In genomic region chr6:28747631-28748157, GRCh38 we compare ENCODE assay signal across 1 cellular context.
TF ChIP-seq lines count a peak whose summit lies in the region.

No MANE protein-coding gene starts in this region.

TF ChIP-seq in HEK293, 187 proteins besides CTCF, POLR2A, EP300 and RAD21 (continued from another document and continues in another):
- no peak for TF ChIP-seq ZNF114 (tag by site-specific recombination; IDR thresholded peaks at IDR 0.05)
- TF ChIP-seq ZNF433 (tag by site-specific recombination; IDR thresholded peaks at IDR 0.05; ENCODE audit: low read depth) = no peak
- no peak for TF ChIP-seq ELK4 (IDR thresholded peaks at IDR 0.05; ENCODE audit: borderline replicate concordance, low read depth, low read length)
- TF ChIP-seq ZNF654 (tag by site-specific recombination; IDR thresholded peaks at IDR 0.05; ENCODE audit: low read depth) = peak; percentile 18; the same call in 1 of the 2 replicates
- no peak for TF ChIP-seq ZNF155 (tag by site-specific recombination; IDR thresholded peaks at IDR 0.05)
- TF ChIP-seq ZNF202 (tag by site-specific recombination; IDR thresholded peaks at IDR 0.05; ENCODE audit: borderline replicate concordance) = no peak
- TF ChIP-seq ZNF510 (tag by site-specific recombination; IDR thresholded peaks at IDR 0.05; ENCODE audit: insufficient replicate concordance) = no peak
- TF ChIP-seq ZNF610 (tag by site-specific recombination; IDR thresholded peaks at IDR 0.05; ENCODE audit: borderline replicate concordance) = peak; percentile 88; the same call in 1 of the 2 replicates
- peak; percentile 89 for TF ChIP-seq ZNF184 (tag by site-specific recombination; IDR thresholded peaks at IDR 0.05)
- TF ChIP-seq ZNF223 (tag by site-specific recombination; IDR thresholded peaks at IDR 0.05) = no peak
- no peak for TF ChIP-seq KLF7 (tag by site-specific recombination; IDR thresholded peaks at IDR 0.05; ENCODE audit: borderline replicate concordance)
- 0 out of 2 replicates have a peak, but pooled peaks have one; percentile 82 for TF ChIP-seq ZNF624 (tag by site-specific recombination; IDR thresholded peaks at IDR 0.05)
- TF ChIP-seq ZBTB7A (tag by site-specific recombination; IDR thresholded peaks at IDR 0.05; ENCODE audit: low read depth) = peak; percentile 74; the same call in 1 of the 2 replicates
- TF ChIP-seq ZNF768 (tag by site-specific recombination; IDR thresholded peaks at IDR 0.05) = no peak
- TF ChIP-seq, protein P1, sequence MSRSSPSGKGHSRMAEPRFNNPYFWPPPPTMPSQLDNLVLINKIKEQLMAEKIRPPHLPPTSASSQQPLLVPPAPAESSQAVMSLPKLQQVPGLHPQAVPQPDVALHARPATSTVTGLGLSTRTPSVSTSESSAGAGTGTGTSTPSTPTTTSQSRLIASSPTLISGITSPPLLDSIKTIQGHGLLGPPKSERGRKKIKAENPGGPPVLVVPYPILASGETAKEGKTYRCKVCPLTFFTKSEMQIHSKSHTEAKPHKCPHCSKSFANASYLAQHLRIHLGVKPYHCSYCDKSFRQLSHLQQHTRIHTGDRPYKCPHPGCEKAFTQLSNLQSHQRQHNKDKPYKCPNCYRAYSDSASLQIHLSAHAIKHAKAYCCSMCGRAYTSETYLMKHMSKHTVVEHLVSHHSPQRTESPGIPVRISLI (tag by site-specific recombination; IDR thresholded peaks at IDR 0.05) = peak; percentile 30; the same call in 1 of the 2 replicates
- peak; percentile 57 for TF ChIP-seq ZBTB26 (tag by site-specific recombination; optimal IDR thresholded peaks at IDR 0.05)
- TF ChIP-seq, protein P2, sequence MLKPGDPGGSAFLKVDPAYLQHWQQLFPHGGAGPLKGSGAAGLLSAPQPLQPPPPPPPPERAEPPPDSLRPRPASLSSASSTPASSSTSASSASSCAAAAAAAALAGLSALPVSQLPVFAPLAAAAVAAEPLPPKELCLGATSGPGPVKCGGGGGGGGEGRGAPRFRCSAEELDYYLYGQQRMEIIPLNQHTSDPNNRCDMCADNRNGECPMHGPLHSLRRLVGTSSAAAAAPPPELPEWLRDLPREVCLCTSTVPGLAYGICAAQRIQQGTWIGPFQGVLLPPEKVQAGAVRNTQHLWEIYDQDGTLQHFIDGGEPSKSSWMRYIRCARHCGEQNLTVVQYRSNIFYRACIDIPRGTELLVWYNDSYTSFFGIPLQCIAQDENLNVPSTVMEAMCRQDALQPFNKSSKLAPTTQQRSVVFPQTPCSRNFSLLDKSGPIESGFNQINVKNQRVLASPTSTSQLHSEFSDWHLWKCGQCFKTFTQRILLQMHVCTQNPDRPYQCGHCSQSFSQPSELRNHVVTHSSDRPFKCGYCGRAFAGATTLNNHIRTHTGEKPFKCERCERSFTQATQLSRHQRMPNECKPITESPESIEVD (tag by site-specific recombination; IDR thresholded peaks at IDR 0.05) = peak; percentile 35; the same call in 1 of the 2 replicates
- no peak for TF ChIP-seq ZNF658 (tag by site-specific recombination; IDR thresholded peaks at IDR 0.05)
- TF ChIP-seq GLI2 (tag by site-specific recombination; IDR thresholded peaks at IDR 0.05; ENCODE audit: borderline replicate concordance, low read depth) = 0 out of 2 replicates have a peak, but pooled peaks have one; percentile 4
- no peak; the same call in 1 of the 2 replicates for TF ChIP-seq MEIS1 (CRISPR knock-in tag; IDR thresholded peaks at IDR 0.05; ENCODE audit: borderline replicate concordance)
- no peak for TF ChIP-seq ZNF707 (tag by site-specific recombination; IDR thresholded peaks at IDR 0.05)
- no peak for TF ChIP-seq ZNF571 (tag by site-specific recombination; IDR thresholded peaks at IDR 0.05)
- TF ChIP-seq KLF10 (tag by site-specific recombination; IDR thresholded peaks at IDR 0.05) = peak; percentile 45; the same call in 1 of the 2 replicates
- TF ChIP-seq ZNF548 (tag by site-specific recombination; IDR thresholded peaks at IDR 0.05) = no peak
- TF ChIP-seq ZNF560 (tag by site-specific recombination; IDR thresholded peaks at IDR 0.05; ENCODE audit: borderline replicate concordance) = no peak
- peak; percentile 88; the same call in 1 of the 2 replicates for TF ChIP-seq ZNF121 (tag by site-specific recombination; IDR thresholded peaks at IDR 0.05)
- TF ChIP-seq ZNF561 (tag by site-specific recombination; IDR thresholded peaks at IDR 0.05; ENCODE audit: borderline replicate concordance) = peak; percentile 88; the same call in 1 of the 2 replicates
- TF ChIP-seq ZNF664 (tag by site-specific recombination; IDR thresholded peaks at IDR 0.05) = no peak
- TF ChIP-seq ZNF473 (tag by site-specific recombination; IDR thresholded peaks at IDR 0.05) = no peak
- no peak for TF ChIP-seq ZSCAN16 (tag by site-specific recombination; IDR thresholded peaks at IDR 0.05)
- TF ChIP-seq, protein P3, sequence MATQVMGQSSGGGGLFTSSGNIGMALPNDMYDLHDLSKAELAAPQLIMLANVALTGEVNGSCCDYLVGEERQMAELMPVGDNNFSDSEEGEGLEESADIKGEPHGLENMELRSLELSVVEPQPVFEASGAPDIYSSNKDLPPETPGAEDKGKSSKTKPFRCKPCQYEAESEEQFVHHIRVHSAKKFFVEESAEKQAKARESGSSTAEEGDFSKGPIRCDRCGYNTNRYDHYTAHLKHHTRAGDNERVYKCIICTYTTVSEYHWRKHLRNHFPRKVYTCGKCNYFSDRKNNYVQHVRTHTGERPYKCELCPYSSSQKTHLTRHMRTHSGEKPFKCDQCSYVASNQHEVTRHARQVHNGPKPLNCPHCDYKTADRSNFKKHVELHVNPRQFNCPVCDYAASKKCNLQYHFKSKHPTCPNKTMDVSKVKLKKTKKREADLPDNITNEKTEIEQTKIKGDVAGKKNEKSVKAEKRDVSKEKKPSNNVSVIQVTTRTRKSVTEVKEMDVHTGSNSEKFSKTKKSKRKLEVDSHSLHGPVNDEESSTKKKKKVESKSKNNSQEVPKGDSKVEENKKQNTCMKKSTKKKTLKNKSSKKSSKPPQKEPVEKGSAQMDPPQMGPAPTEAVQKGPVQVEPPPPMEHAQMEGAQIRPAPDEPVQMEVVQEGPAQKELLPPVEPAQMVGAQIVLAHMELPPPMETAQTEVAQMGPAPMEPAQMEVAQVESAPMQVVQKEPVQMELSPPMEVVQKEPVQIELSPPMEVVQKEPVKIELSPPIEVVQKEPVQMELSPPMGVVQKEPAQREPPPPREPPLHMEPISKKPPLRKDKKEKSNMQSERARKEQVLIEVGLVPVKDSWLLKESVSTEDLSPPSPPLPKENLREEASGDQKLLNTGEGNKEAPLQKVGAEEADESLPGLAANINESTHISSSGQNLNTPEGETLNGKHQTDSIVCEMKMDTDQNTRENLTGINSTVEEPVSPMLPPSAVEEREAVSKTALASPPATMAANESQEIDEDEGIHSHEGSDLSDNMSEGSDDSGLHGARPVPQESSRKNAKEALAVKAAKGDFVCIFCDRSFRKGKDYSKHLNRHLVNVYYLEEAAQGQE (tag by site-specific recombination; IDR thresholded peaks at IDR 0.05) = peak; percentile 71; the same call in 1 of the 2 replicates
- no peak for TF ChIP-seq ZNF292 (tag by site-specific recombination; IDR thresholded peaks at IDR 0.05; ENCODE audit: borderline replicate concordance, low read depth)
- no peak for TF ChIP-seq ZNF830 (tag by site-specific recombination; IDR thresholded peaks at IDR 0.05; ENCODE audit: low read depth)
- TF ChIP-seq ZNF157 (tag by site-specific recombination; IDR thresholded peaks at IDR 0.05) = no peak
- TF ChIP-seq ZNF280C (tag by site-specific recombination; IDR thresholded peaks at IDR 0.05) = no peak
- TF ChIP-seq, protein P4, sequence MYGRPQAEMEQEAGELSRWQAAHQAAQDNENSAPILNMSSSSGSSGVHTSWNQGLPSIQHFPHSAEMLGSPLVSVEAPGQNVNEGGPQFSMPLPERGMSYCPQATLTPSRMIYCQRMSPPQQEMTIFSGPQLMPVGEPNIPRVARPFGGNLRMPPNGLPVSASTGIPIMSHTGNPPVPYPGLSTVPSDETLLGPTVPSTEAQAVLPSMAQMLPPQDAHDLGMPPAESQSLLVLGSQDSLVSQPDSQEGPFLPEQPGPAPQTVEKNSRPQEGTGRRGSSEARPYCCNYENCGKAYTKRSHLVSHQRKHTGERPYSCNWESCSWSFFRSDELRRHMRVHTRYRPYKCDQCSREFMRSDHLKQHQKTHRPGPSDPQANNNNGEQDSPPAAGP (tag by site-specific recombination; IDR thresholded peaks at IDR 0.05) = peak; percentile 56; the same call in 1 of the 2 replicates
- TF ChIP-seq ZNF140 (tag by site-specific recombination; IDR thresholded peaks at IDR 0.05) = no peak
- no peak for TF ChIP-seq GFI1B (tag by site-specific recombination; IDR thresholded peaks at IDR 0.05)
- 0 out of 2 replicates have a peak, but pooled peaks have one; percentile 32 for TF ChIP-seq ZNF16 (tag by site-specific recombination; IDR thresholded peaks at IDR 0.05; ENCODE audit: low read depth)
- TF ChIP-seq KLF16 (tag by site-specific recombination; IDR thresholded peaks at IDR 0.05) = no peak
- peak; percentile 79 for TF ChIP-seq ZEB2 (tag by site-specific recombination; IDR thresholded peaks at IDR 0.05)
- TF ChIP-seq ZNF214 (tag by site-specific recombination; IDR thresholded peaks at IDR 0.05; ENCODE audit: borderline replicate concordance) = no peak
- TF ChIP-seq WT1 (tag by site-specific recombination; IDR thresholded peaks at IDR 0.05) = peak; percentile 56; the same call in 1 of the 2 replicates
- TF ChIP-seq, protein P5, sequence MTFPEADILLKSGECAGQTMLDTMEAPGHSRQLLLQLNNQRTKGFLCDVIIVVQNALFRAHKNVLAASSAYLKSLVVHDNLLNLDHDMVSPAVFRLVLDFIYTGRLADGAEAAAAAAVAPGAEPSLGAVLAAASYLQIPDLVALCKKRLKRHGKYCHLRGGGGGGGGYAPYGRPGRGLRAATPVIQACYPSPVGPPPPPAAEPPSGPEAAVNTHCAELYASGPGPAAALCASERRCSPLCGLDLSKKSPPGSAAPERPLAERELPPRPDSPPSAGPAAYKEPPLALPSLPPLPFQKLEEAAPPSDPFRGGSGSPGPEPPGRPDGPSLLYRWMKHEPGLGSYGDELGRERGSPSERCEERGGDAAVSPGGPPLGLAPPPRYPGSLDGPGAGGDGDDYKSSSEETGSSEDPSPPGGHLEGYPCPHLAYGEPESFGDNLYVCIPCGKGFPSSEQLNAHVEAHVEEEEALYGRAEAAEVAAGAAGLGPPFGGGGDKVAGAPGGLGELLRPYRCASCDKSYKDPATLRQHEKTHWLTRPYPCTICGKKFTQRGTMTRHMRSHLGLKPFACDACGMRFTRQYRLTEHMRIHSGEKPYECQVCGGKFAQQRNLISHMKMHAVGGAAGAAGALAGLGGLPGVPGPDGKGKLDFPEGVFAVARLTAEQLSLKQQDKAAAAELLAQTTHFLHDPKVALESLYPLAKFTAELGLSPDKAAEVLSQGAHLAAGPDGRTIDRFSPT (tag by site-specific recombination; IDR thresholded peaks at IDR 0.05) = no peak
- TF ChIP-seq ZNF366 (tag by site-specific recombination; conservative IDR thresholded peaks at IDR 0.05) = peak; percentile 86
- no peak for TF ChIP-seq ZNF169 (tag by site-specific recombination; IDR thresholded peaks at IDR 0.05)
- no peak; the same call in 1 of the 2 replicates for TF ChIP-seq ZNF398 (tag by site-specific recombination; IDR thresholded peaks at IDR 0.05)
- TF ChIP-seq ZNF146 (tag by site-specific recombination; IDR thresholded peaks at IDR 0.05) = no peak
